21 cellular contexts compared by ENCODE assay signal in the genomic region with DNA sequence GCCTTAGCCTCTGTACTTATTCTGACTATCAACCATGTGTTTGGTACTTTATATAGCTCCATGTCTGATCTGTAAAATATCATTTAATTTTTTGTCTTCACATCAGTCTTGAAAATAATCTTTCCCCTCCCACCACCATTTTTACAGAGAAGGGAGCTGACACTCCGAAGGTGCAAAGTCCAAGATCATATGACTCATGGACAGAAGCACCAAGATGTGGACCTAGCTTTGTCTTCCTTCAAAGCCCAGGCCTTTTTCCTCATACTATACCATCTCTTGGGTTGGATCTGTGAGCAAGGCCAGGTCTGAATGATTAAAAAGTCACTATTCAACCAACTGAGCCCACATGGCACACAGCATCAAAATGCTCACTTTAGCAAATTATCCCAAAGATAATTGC. TPM values are rescaled to one million over a fixed set of nuclear protein-coding genes. Genes with fewer than 3 reads are reported as not detected.
DNase-seq lines count a peak whose midpoint lies in the region; ATAC-seq, FAIRE-seq and TF ChIP-seq lines count a peak whose summit lies in the region.
"Had no signal": no experiment of that assay in that cellular context is flagged by ENCODE, and none has a peak within 500 bp of the region (broad histone marks: within the 10 kb centered on the region; RNA-seq: fewer than 3 reads in every experiment).

No MANE protein-coding gene starts in this region.

- H3K27me3 ChIP-seq in small intestine (ENCODE audit: control insufficient read depth in 2 of 2, insufficient read depth in 2 of 2, low read length in 2 of 2), result no peaks in the 10 kb centered on the region
- H3K27me3 ChIP-seq: SJCRH30 had no signal

- no peak overlapping the region for H3K27ac ChIP-seq in small intestine (ENCODE audit: low read depth in 1 of 2, low read length in 1 of 2)
- H3K27ac ChIP-seq: GM23248, SJCRH30 had no signal

- peaks cover 1% of the 10 kb centered on the region for H3K27me3 Mint-ChIP-seq in activated naive CD8-positive, alpha-beta T cell treated with anti-CD3 and anti-CD28 coated beads, Interleukin-2, amount 50 U/mL, for 24 hours
- no peaks in the 10 kb centered on the region for H3K27me3 Mint-ChIP-seq in activated naive CD8-positive, alpha-beta T cell treated with anti-CD3 and anti-CD28 coated beads for 36 hours
- no peaks in the 10 kb centered on the region for H3K27me3 Mint-ChIP-seq in activated T-helper 1 cell treated with anti-CD3 and anti-CD28 coated beads, Interleukin-12 subunit alpha, Interleukin-12 subunit beta, Interleukin-2, Interleukin-4 antibody, amounts not matched to agents 30 ng/mL and 10 ng/mL and 1 ng/mL, durations not matched to agents 14 hours and 24 hours and 36 hours (ENCODE audit: insufficient read depth)

- intact Hi-C loops in activated T-helper 1 cell treated with anti-CD3 and anti-CD28 coated beads, Interleukin-12 subunit alpha, Interleukin-12 subunit beta, Interleukin-2, Interleukin-4 antibody, amounts not matched to agents 30 ng/mL and 10 ng/mL and 1 ng/mL, durations not matched to agents 14 hours and 24 hours and 36 hours (cut with micrococcal nuclease), result loop anchor here (10.0 kb wide), 1 partner anchor 617 kb away; no protein-coding TSS in a partner anchor

- H3K4me3 ChIP-seq in small intestine (ENCODE audit: low read depth in 1 of 2, low read length in 2 of 2), result no peak overlapping the region
- H3K4me3 ChIP-seq: GM23248, HAP-1, SJCRH30 had no signal

- peak overlapping the region; percentile 33 for H3K27ac Mint-ChIP-seq in activated naive CD8-positive, alpha-beta T cell treated with anti-CD3 and anti-CD28 coated beads, Interleukin-2, amount 50 U/mL, for 24 hours
- no peak overlapping the region for H3K27ac Mint-ChIP-seq in activated naive CD8-positive, alpha-beta T cell treated with anti-CD3 and anti-CD28 coated beads for 36 hours
- H3K27ac Mint-ChIP-seq in activated T-helper 1 cell treated with anti-CD3 and anti-CD28 coated beads, Interleukin-12 subunit alpha, Interleukin-12 subunit beta, Interleukin-2, Interleukin-4 antibody, amounts not matched to agents 30 ng/mL and 10 ng/mL and 1 ng/mL, durations not matched to agents 14 hours and 24 hours and 36 hours, result peak overlapping the region; percentile 42
- H3K27ac Mint-ChIP-seq: CD8-positive, alpha-beta memory T cell had no signal

- POLR2A ChIA-PET in HEK293T (lab: Yijun Ruan, JAX), result no interaction called here

- FAIRE-seq in GM19239 (lab: Jason Lieb, UNC), result peak; percentile 49
- FAIRE-seq in small intestine (lab: Jason Lieb, UNC), result no peak
- FAIRE-seq: D721Med had no signal

- peaks cover 9% of the 10 kb centered on the region for H3K36me3 Mint-ChIP-seq in activated naive CD8-positive, alpha-beta T cell treated with anti-CD3 and anti-CD28 coated beads, Interleukin-2, amount 50 U/mL, for 24 hours (ENCODE audit: low read depth)
- H3K36me3 Mint-ChIP-seq in activated naive CD8-positive, alpha-beta T cell treated with anti-CD3 and anti-CD28 coated beads for 36 hours, result peaks cover 18% of the 10 kb centered on the region
- H3K36me3 Mint-ChIP-seq in activated T-helper 1 cell treated with anti-CD3 and anti-CD28 coated beads, Interleukin-12 subunit alpha, Interleukin-12 subunit beta, Interleukin-2, Interleukin-4 antibody, amounts not matched to agents 30 ng/mL and 10 ng/mL and 1 ng/mL, durations not matched to agents 14 hours and 24 hours and 36 hours (ENCODE audit: low read depth), result peaks cover 12% of the 10 kb centered on the region
- H3K36me3 Mint-ChIP-seq: CD8-positive, alpha-beta memory T cell had no signal

- H3K4me1 ChIP-seq in small intestine (ENCODE audit: control insufficient read depth in 2 of 2, insufficient read depth in 1 of 2, low read depth in 1 of 2, low read length in 1 of 2), result no peaks in the 10 kb centered on the region
- H3K4me1 ChIP-seq: HAP-1, SJCRH30 had no signal

- DNase-seq in activated naive CD8-positive, alpha-beta T cell treated with anti-CD3 and anti-CD28 coated beads, Interleukin-2, amount 50 U/mL, for 24 hours, result no peak
- no peak for DNase-seq in activated naive CD8-positive, alpha-beta T cell treated with anti-CD3 and anti-CD28 coated beads for 36 hours
- DNase-seq in GM19239 (ENCODE audit: insufficient read length, low spot score) (no peak), small intestine (peak; percentile 53), HEK293T (ENCODE audit: extremely low spot score) (no peak)
- no peak for DNase-seq in activated T-helper 1 cell treated with anti-CD3 and anti-CD28 coated beads, Interleukin-12 subunit alpha, Interleukin-12 subunit beta, Interleukin-2, Interleukin-4 antibody, amounts not matched to agents 30 ng/mL and 10 ng/mL and 1 ng/mL, durations not matched to agents 14 hours and 24 hours and 36 hours (ENCODE audit: low spot score)
- DNase-seq: C1 segment of cervical spinal cord; CD8-positive, alpha-beta memory T cell; DMS79 treated with DMSO at 0.1 percent for 48 hours; KG1; NCI-H1436; NCI-H1930; NCI-H226; NCI-H524; NCI-H82; PC-3; SJCRH30 had no signal

- no peaks in the 10 kb centered on the region for H3K9me3 ChIP-seq in small intestine (ENCODE audit: control insufficient read depth, low read depth)
- H3K9me3 ChIP-seq: HAP-1, SJCRH30 had no signal

- 50 to 94% (median 74%) methylated on average over 1 of the region's 1 CpG for WGBS in small intestine, 3 donors

- ATAC-seq in activated naive CD8-positive, alpha-beta T cell treated with anti-CD3 and anti-CD28 coated beads, Interleukin-2, amount 50 U/mL, for 24 hours, result no peak
- ATAC-seq in GM18502 (IDR thresholded peaks at IDR 0.05; ENCODE audit: poor library complexity, unreplicated experiment), result no peak
- ATAC-seq: PC-3 had no signal

- H3K4me3 Mint-ChIP-seq in activated naive CD8-positive, alpha-beta T cell treated with anti-CD3 and anti-CD28 coated beads, Interleukin-2, amount 50 U/mL, for 24 hours, result no peak overlapping the region
- no peak overlapping the region for H3K4me3 Mint-ChIP-seq in activated naive CD8-positive, alpha-beta T cell treated with anti-CD3 and anti-CD28 coated beads for 36 hours
- H3K4me3 Mint-ChIP-seq in activated T-helper 1 cell treated with anti-CD3 and anti-CD28 coated beads, Interleukin-12 subunit alpha, Interleukin-12 subunit beta, Interleukin-2, Interleukin-4 antibody, amounts not matched to agents 30 ng/mL and 10 ng/mL and 1 ng/mL, durations not matched to agents 14 hours and 24 hours and 36 hours, result peak overlapping the region; percentile 38
- H3K4me3 Mint-ChIP-seq: CD8-positive, alpha-beta memory T cell had no signal

- H3K4me1 Mint-ChIP-seq in activated naive CD8-positive, alpha-beta T cell treated with anti-CD3 and anti-CD28 coated beads, Interleukin-2, amount 50 U/mL, for 24 hours, result peaks cover 70% of the 10 kb centered on the region
- H3K4me1 Mint-ChIP-seq in activated naive CD8-positive, alpha-beta T cell treated with anti-CD3 and anti-CD28 coated beads for 36 hours, result peaks cover 45% of the 10 kb centered on the region
- peaks cover 74% of the 10 kb centered on the region for H3K4me1 Mint-ChIP-seq in activated T-helper 1 cell treated with anti-CD3 and anti-CD28 coated beads, Interleukin-12 subunit alpha, Interleukin-12 subunit beta, Interleukin-2, Interleukin-4 antibody, amounts not matched to agents 30 ng/mL and 10 ng/mL and 1 ng/mL, durations not matched to agents 14 hours and 24 hours and 36 hours (ENCODE audit: low read depth)

- H3K36me3 ChIP-seq in small intestine (ENCODE audit: control insufficient read depth in 2 of 2, insufficient read depth in 2 of 2, low read length in 2 of 2), result no peaks in the 10 kb centered on the region
- H3K36me3 ChIP-seq: HAP-1, SJCRH30 had no signal

- CTCF ChIA-PET in HEK293T (lab: Yijun Ruan, JAX), result no interaction called here

- H3K9me3 Mint-ChIP-seq in activated naive CD8-positive, alpha-beta T cell treated with anti-CD3 and anti-CD28 coated beads, Interleukin-2, amount 50 U/mL, for 24 hours, result peaks cover 10% of the 10 kb centered on the region
- H3K9me3 Mint-ChIP-seq in activated naive CD8-positive, alpha-beta T cell treated with anti-CD3 and anti-CD28 coated beads for 36 hours, result peaks cover 14% of the 10 kb centered on the region
- peaks cover 8% of the 10 kb centered on the region for H3K9me3 Mint-ChIP-seq in activated T-helper 1 cell treated with anti-CD3 and anti-CD28 coated beads, Interleukin-12 subunit alpha, Interleukin-12 subunit beta, Interleukin-2, Interleukin-4 antibody, amounts not matched to agents 30 ng/mL and 10 ng/mL and 1 ng/mL, durations not matched to agents 14 hours and 24 hours and 36 hours
- H3K9me3 Mint-ChIP-seq: CD8-positive, alpha-beta memory T cell had no signal

TF ChIP-seq in HEK293T, 16 proteins besides CTCF, POLR2A, EP300 and RAD21:
- TF ChIP-seq ELF4 (IDR thresholded peaks at IDR 0.05) (no peak), ARNT (IDR thresholded peaks at IDR 0.05) (no peak), FOXM1 (IDR thresholded peaks at IDR 0.05; ENCODE audit: borderline replicate concordance) (no peak), ZNF384 (IDR thresholded peaks at IDR 0.05) (no peak)
TF ChIP-seq in HEK293T: peak in this region for 0.

RNA-seq across cellular contexts. Expression of gene EED, which starts 32.3 kb away (rescaled TPM):
- 10 to 100 TPM; 85.3 to 86.7 TPM for total RNA-seq in activated naive CD8-positive, alpha-beta T cell treated with anti-CD3 and anti-CD28 coated beads for 36 hours
- 279 and 294 TPM in 2 replicates for total RNA-seq in activated T-helper 1 cell treated with anti-CD3 and anti-CD28 coated beads, Interleukin-12 subunit alpha, Interleukin-12 subunit beta, Interleukin-2, Interleukin-4 antibody, amounts not matched to agents 30 ng/mL and 10 ng/mL and 1 ng/mL, durations not matched to agents 14 hours and 24 hours and 36 hours
- polyA plus RNA-seq in small intestine, result 10 to 100 TPM; 13.5 to 15.3 (median 14.5) TPM
